8 cellular contexts compared by ENCODE assay signal in genomic region chr18:9913526-9914333, GRCh38. TPM values are rescaled to one million over a fixed set of nuclear protein-coding genes. Genes with fewer than 3 reads are reported as not detected.
DNase-seq lines count a peak whose midpoint lies in the region; ATAC-seq and TF ChIP-seq lines count a peak whose summit lies in the region.

Gene VAPA, plus strand, starts transcription at chr18:9914016. Its CDS starts 241 bp downstream, at chr18:9914257.

- peak; percentile 83 for DNase-seq in COLO829 (ENCODE audit: low spot score)
- DNase-seq in HT-29 (ENCODE audit: low spot score): peak; percentile 99
- peak; percentile 77 for DNase-seq in NK-92 treated with Interleukin-12 subunit alpha and Interleukin-12 subunit beta, amount 100 ng/mL, for 24 hours (lab: John Stamatoyannopoulos, UW)
- peak; percentile 97 for DNase-seq in activated CD8-positive, alpha-beta memory T cell treated with anti-CD3 and anti-CD28 coated beads for 24 hours
- peak; percentile 92 for DNase-seq in effector CD4-positive, alpha-beta T cell
- peak; percentile 95 for DNase-seq in lung (ENCODE audit: low spot score)
- peak; percentile 86 to 90 (median 88) for DNase-seq in stimulated activated CD4-positive, alpha-beta T cell treated with anti-CD3 and anti-CD28 coated beads, TNF-alpha, amount 100 ng/mL, for 24 hours (ENCODE audit: low read depth in 3 of 3)

- H3K4me3 ChIP-seq in lung: peak within 1 kb of the TSS; percentile 93

- ATAC-seq in GM21360 (IDR thresholded peaks at IDR 0.05; ENCODE audit: unreplicated experiment): peak; percentile 76
- ATAC-seq in lung (ENCODE audit: insufficient read depth, low FRiP score): peak; percentile 94

- H3K4me1 ChIP-seq in lung (ENCODE audit: control insufficient read depth in 2 of 2, insufficient read depth in 2 of 2, low read length in 2 of 2): peaks cover 3 to 6% of the 10 kb centered on the region in 2 donors

- no peaks in the 10 kb centered on the region for H3K9me3 ChIP-seq in lung (ENCODE audit: control insufficient read depth in 2 of 2, insufficient read depth in 1 of 2, low read length in 1 of 2)

- peak within 1 kb of the TSS; percentile 99 for H3K27ac ChIP-seq in lung (ENCODE audit: low read depth in 1 of 2, low read length in 1 of 2)

- no peak for TF ChIP-seq CTCF in lung (IDR thresholded peaks at IDR 0.05; ENCODE audit: control extremely low read depth, extremely low read depth)

- WGBS in lung, 2 donors: 0% methylated on average over 78 to 87 of the region's 87 CpGs

- no peaks in the 10 kb centered on the region for H3K27me3 ChIP-seq in lung (ENCODE audit: control insufficient read depth, insufficient read depth)

- H3K36me3 ChIP-seq in lung (ENCODE audit: control insufficient read depth in 2 of 2, insufficient read depth in 2 of 2, low read length in 2 of 2): no peaks in the 10 kb centered on the region

RNA-seq across cellular contexts. Expression of gene VAPA, which starts in this region (rescaled TPM):
- total RNA-seq in HT-29 (2014; rRNA removed; shearing (Covaris generic)): 299 and 320 TPM in 2 replicates
- total RNA-seq in lung: 100 to 1,000 TPM; 255 to 351 TPM
- 100 to 1,000 TPM; 143 to 240 TPM for polyA plus RNA-seq in lung

Comparison
In these comparisons a context has a peak if more than half of its experiments do, and no peak if none do; other contexts are left out.
1. Peak in every context shown above with its lines: DNase-seq, ATAC-seq, H3K4me3 ChIP-seq and H3K27ac ChIP-seq.